21 cellular contexts compared by ENCODE assay signal in genomic region chr4:39825090-39825489, GRCh38.
DNase-seq lines count a peak whose midpoint lies in the region; ATAC-seq, FAIRE-seq and TF ChIP-seq lines count a peak whose summit lies in the region.
"Had no signal": no experiment of that assay in that cellular context is flagged by ENCODE, and none has a peak within 500 bp of the region (broad histone marks: within the 10 kb centered on the region; RNA-seq: fewer than 3 reads in every experiment).

No MANE protein-coding gene starts in this region.

- TF ChIP-seq CTCF in right lobe of liver (IDR thresholded peaks at IDR 0.05) (no peak), HepG2 (CRISPR knock-in tag; IDR thresholded peaks at IDR 0.05) (no peak), left lung (IDR thresholded peaks at IDR 0.05) (no peak)

- POLR2A ChIA-PET in HepG2 (lab: Yijun Ruan, JAX) = interaction anchor here (0.7 kb wide), 1 partner anchor 231 kb away, joined by 3 read pairs; the partner anchor contains the start of gene N4BP2

- no peaks in the 10 kb centered on the region for H3K27me3 ChIP-seq in right lobe of liver
- no peaks in the 10 kb centered on the region for H3K27me3 ChIP-seq in HepG2 (ENCODE audit: control insufficient read depth in 1 of 2, insufficient read depth in 2 of 2, low read length in 2 of 2)
- no peaks in the 10 kb centered on the region for H3K27me3 ChIP-seq in left lung
- H3K27me3 ChIP-seq: MG63, pancreas, Peyer's patch, tibial artery had no signal

- H3K9me3 ChIP-seq in right lobe of liver (no peaks in the 10 kb centered on the region), HepG2 (ENCODE audit: low read length) (no peaks in the 10 kb centered on the region), SK-N-MC (ENCODE audit: low read depth, low read length) (no peaks in the 10 kb centered on the region), left lung (no peaks in the 10 kb centered on the region)
- H3K9me3 ChIP-seq: MG63, pancreas, Peyer's patch, tibial artery had no signal

- peaks cover 0 to 10% (median 3%) of the 10 kb centered on the region in 4 donors for H3K36me3 ChIP-seq in right lobe of liver
- H3K36me3 ChIP-seq in HepG2 (replicated peaks in 1 of 2; ENCODE audit: control insufficient read depth in 1 of 2, insufficient read depth in 2 of 2, low read length in 2 of 2) = peaks cover 5 to 14% of the 10 kb centered on the region in 2 experiments; a peak in 3 of 5 replicates
- H3K36me3 ChIP-seq in SK-N-MC (ENCODE audit: insufficient read depth, low read length) = peaks cover 42% of the 10 kb centered on the region
- peaks cover 0 to 45% of the 10 kb centered on the region in 2 donors for H3K36me3 ChIP-seq in left lung

- H3K9ac ChIP-seq in HepG2 (ENCODE audit: insufficient read depth, low read depth, low read length) (no peak overlapping the region), SK-N-MC (ENCODE audit: insufficient read length) (peak overlapping the region; percentile 6)

- ATAC-seq in right lobe of liver = peak; percentile 52 to 69 (median 60)
- no peak for ATAC-seq in HepG2
- peak; percentile 73 for ATAC-seq in left lung
- no peak for ATAC-seq in HG03175 (IDR thresholded peaks at IDR 0.05; ENCODE audit: unreplicated experiment)
- no peak for ATAC-seq in GM19351 (IDR thresholded peaks at IDR 0.05; ENCODE audit: unreplicated experiment)
- ATAC-seq: pancreas; stimulated activated effector memory CD8-positive, alpha-beta T cell treated with anti-CD3 and anti-CD28 coated beads, Interleukin-12 subunit alpha, Interleukin-12 subunit beta, amount 100 ng/mL, for 72 hours had no signal

- peaks cover 0 to 14% (median 6%) of the 10 kb centered on the region in 4 donors for H3K4me1 ChIP-seq in right lobe of liver
- H3K4me1 ChIP-seq in HepG2 (ENCODE audit: insufficient read depth, low read length) = peaks cover 13% of the 10 kb centered on the region
- H3K4me1 ChIP-seq in left lung = peaks cover 0 to 7% of the 10 kb centered on the region in 2 donors
- H3K4me1 ChIP-seq: pancreas, Peyer's patch, tibial artery had no signal

- CTCF ChIA-PET in HepG2 (lab: Yijun Ruan, JAX; ENCODE audit: low intra/inter-chr PET ratio, low total read pairs) = no interaction called here

- H3K4me3 ChIP-seq in right lobe of liver (no peak overlapping the region), HepG2 (replicated peaks in 1 of 3; ENCODE audit: insufficient read depth in 1 of 3, low read depth in 2 of 3, low read length in 3 of 3) (no peak overlapping the region), SK-N-MC (no peak overlapping the region), left lung (no peak overlapping the region)
- H3K4me3 ChIP-seq: MG63, pancreas, Peyer's patch, tibial artery had no signal

- H3K4me2 ChIP-seq in HepG2 (ENCODE audit: low read depth, low read length) = no peak overlapping the region

- DNase-seq in right lobe of liver (no peak), HepG2 (ENCODE audit: low spot score) (no peak), SK-N-MC (ENCODE audit: low read depth, low spot score) (no peak), left lung (no peak), DMS153 treated with DMSO at 0.1 percent for 48 hours (lab: John Stamatoyannopoulos, UW; ENCODE audit: unreplicated experiment) (no peak)
- no peak for DNase-seq in activated T-cell treated with anti-CD3 and anti-CD28 coated beads, Interleukin-2, amount 50 U/mL, for 48 hours
- DNase-seq: activated naive CD4-positive, alpha-beta T cell treated with anti-CD3 and anti-CD28 coated beads, Interleukin-2, amount 50 U/mL, for 16 hours; CD4-positive, alpha-beta T cell; DND-41; foreskin melanocyte; MG63; NCI-H2029; NCI-H510A; pancreas; Peyer's patch; stimulated activated CD4-positive, alpha-beta T cell treated with anti-CD3 and anti-CD28 coated beads, Interleukin-12 subunit alpha, Interleukin-12 subunit beta, amount 100 ng/mL, for 4 hours; SW 1271; tibial artery had no signal

- TF ChIP-seq RAD21 in HepG2 (CRISPR knock-in tag; IDR thresholded peaks at IDR 0.05) = no peak

- intact Hi-C loops in right lobe of liver (cut with DNase I) = no loop called here
- intact Hi-C loops in HepG2 (cut with micrococcal nuclease; ENCODE audit: unreplicated experiment) = no loop called here
- intact Hi-C loops in left lung (cut with DNase I) = no loop called here

- no peak for TF ChIP-seq EP300 in HepG2 (IDR thresholded peaks at IDR 0.05; ENCODE audit: low read depth in 2 of 2, low read length in 2 of 2)
- TF ChIP-seq EP300 in HepG2 (CRISPR knock-in tag; IDR thresholded peaks at IDR 0.05; ENCODE audit: borderline replicate concordance) = no peak

- H4K20me1 ChIP-seq in HepG2 (ENCODE audit: insufficient read depth, low read length) = no peaks in the 10 kb centered on the region

- no TSS peak for BruUV-seq in HepG2 (replicated peaks; lab: Mats Ljungman, UMichigan)

- WGBS in right lobe of liver (ENCODE audit: insufficient coverage, low coverage, low lambda C conversion rate, missing lambda C conversion rate) = 26% methylated on average over 3 of the region's 3 CpGs
- 98% methylated on average over 3 of the region's 3 CpGs for WGBS in HepG2 (ENCODE audit: low lambda C conversion rate)

- H3K27ac ChIP-seq in right lobe of liver (no peak overlapping the region), HepG2 (ENCODE audit: extremely low read length, insufficient read depth, low read length) (no peak overlapping the region), SK-N-MC (peak overlapping the region; percentile 95), left lung (peak overlapping the region; percentile 1 to 21)
- H3K27ac ChIP-seq: pancreas, Peyer's patch, tibial artery had no signal

- H2AFZ ChIP-seq in HepG2 (ENCODE audit: low read length) = no peak overlapping the region

- H3K79me2 ChIP-seq in HepG2 (ENCODE audit: insufficient read depth, low read length) = no peaks in the 10 kb centered on the region

- FAIRE-seq in HepG2 (lab: Jason Lieb, UNC) = no peak
- FAIRE-seq: pancreas had no signal

- TF ChIP-seq POLR2A in right lobe of liver (IDR thresholded peaks at IDR 0.05) (no peak), HepG2 (IDR thresholded peaks at IDR 0.05; ENCODE audit: insufficient read depth in 1 of 2, low read depth in 2 of 2, low read length in 2 of 2) (no peak)

- in situ Hi-C loops in HepG2 (cut with HindIII; ENCODE audit: extremely low pct_ligation_motif_present, low pct_unique_long_range_greater_than_20kb) = no loop called here

TF ChIP-seq in HepG2, 621 proteins besides CTCF, POLR2A, EP300 and RAD21:
- TF ChIP-seq ZNF615 (CRISPR knock-in tag; IDR thresholded peaks at IDR 0.05; ENCODE audit: borderline replicate concordance) (no peak), ZNF510 (CRISPR knock-in tag; IDR thresholded peaks at IDR 0.05; ENCODE audit: low read depth) (no peak), SOX6 (IDR thresholded peaks at IDR 0.05) (no peak), SOX6 (CRISPR knock-in tag; IDR thresholded peaks at IDR 0.05) (no peak), CEBPZ (IDR thresholded peaks at IDR 0.05; ENCODE audit: low read length) (no peak), MED13 (CRISPR knock-in tag; IDR thresholded peaks at IDR 0.05) (no peak), ZNF281 (CRISPR knock-in tag; IDR thresholded peaks at IDR 0.05; ENCODE audit: borderline replicate concordance) (no peak)

Comparison
In these comparisons a context has a peak if more than half of its experiments do, and no peak if none do; other contexts are left out.
1. ATAC-seq: peak in right lobe of liver (4 of 4) and left lung (single experiment); none in HepG2 (single experiment), HG03175 (single experiment) and GM19351 (single experiment).
2. H3K27ac ChIP-seq: peak in SK-N-MC (single experiment) and left lung (2 of 2); none in right lobe of liver (0 of 3) and HepG2 (single experiment).